Comparison of ENCODE assay signal across 16 cellular contexts in genomic region chr7:105402221-105403095, GRCh38. TPM values are rescaled to one million over a fixed set of nuclear protein-coding genes. Genes with fewer than 3 reads are reported as not detected.
DNase-seq lines count a peak whose midpoint lies in the region; ATAC-seq and TF ChIP-seq lines count a peak whose summit lies in the region.
"Had no signal": no experiment of that assay in that cellular context is flagged by ENCODE, and none has a peak within 500 bp of the region (broad histone marks: within the 10 kb centered on the region; RNA-seq: fewer than 3 reads in every experiment).

No MANE protein-coding gene starts in this region.

- ATAC-seq in activated naive CD8-positive, alpha-beta T cell treated with anti-CD3 and anti-CD28 coated beads, Interleukin-2, amount 50 U/mL, for 24 hours, result peak; percentile 54
- no peak for ATAC-seq in HG03460 (IDR thresholded peaks at IDR 0.05; ENCODE audit: unreplicated experiment)
- ATAC-seq: stimulated activated effector memory CD8-positive, alpha-beta T cell treated with anti-CD3 and anti-CD28 coated beads, Interleukin-12 subunit alpha, Interleukin-12 subunit beta, amount 100 ng/mL, for 72 hours had no signal

- H3K27ac ChIP-seq in smooth muscle cell (ENCODE audit: low read depth), result no peak overlapping the region
- H3K27ac ChIP-seq: C4-2B, coronary artery, thoracic aorta had no signal

- H4K20me1 ChIP-seq in smooth muscle cell (ENCODE audit: low read depth), result no peaks in the 10 kb centered on the region

- no peak overlapping the region for H3K4me3 Mint-ChIP-seq in activated naive CD8-positive, alpha-beta T cell treated with anti-CD3 and anti-CD28 coated beads, Interleukin-2, amount 50 U/mL, for 24 hours
- H3K4me3 Mint-ChIP-seq in activated naive CD8-positive, alpha-beta T cell treated with anti-CD3 and anti-CD28 coated beads for 36 hours, result no peak overlapping the region
- H3K4me3 Mint-ChIP-seq: activated naive CD8-positive, alpha-beta T cell; stimulated activated effector memory CD8-positive, alpha-beta T cell treated with anti-CD3 and anti-CD28 coated beads, Interleukin-12 subunit alpha, Interleukin-12 subunit beta, amount 100 ng/mL, for 72 hours had no signal

- no peaks in the 10 kb centered on the region for H3K4me1 Mint-ChIP-seq in activated naive CD8-positive, alpha-beta T cell treated with anti-CD3 and anti-CD28 coated beads, Interleukin-2, amount 50 U/mL, for 24 hours
- no peaks in the 10 kb centered on the region for H3K4me1 Mint-ChIP-seq in activated naive CD8-positive, alpha-beta T cell treated with anti-CD3 and anti-CD28 coated beads for 36 hours
- H3K4me1 Mint-ChIP-seq: stimulated activated effector memory CD8-positive, alpha-beta T cell treated with anti-CD3 and anti-CD28 coated beads, Interleukin-12 subunit alpha, Interleukin-12 subunit beta, amount 100 ng/mL, for 72 hours had no signal

- H3K36me3 ChIP-seq in smooth muscle cell (ENCODE audit: low read depth), result no peaks in the 10 kb centered on the region
- H3K36me3 ChIP-seq: thoracic aorta had no signal

- DNase-seq in activated naive CD8-positive, alpha-beta T cell treated with anti-CD3 and anti-CD28 coated beads, Interleukin-2, amount 50 U/mL, for 24 hours, result no peak
- DNase-seq in activated naive CD8-positive, alpha-beta T cell treated with anti-CD3 and anti-CD28 coated beads for 36 hours, result no peak
- DNase-seq in OCI-M1 (lab: John Stamatoyannopoulos, UW), result peak; percentile 11
- DNase-seq in fibroblast of mammary gland (ENCODE audit: low read depth), result peak; percentile 35
- no peak for DNase-seq in smooth muscle cell (lab: John Stamatoyannopoulos, UW; ENCODE audit: unreplicated experiment)
- no peak for DNase-seq in Ammon's horn (ENCODE audit: low spot score)
- no peak for DNase-seq in midbrain (lab: John Stamatoyannopoulos, UW)
- DNase-seq: Karpas-422, NCI-H1105 treated with DMSO at 0.1 percent for 48 hours, NCI-H2081 treated with DMSO at 0.1 percent for 48 hours had no signal

- H3K4me2 ChIP-seq in smooth muscle cell, result no peak overlapping the region

- no peaks in the 10 kb centered on the region for H3K36me3 Mint-ChIP-seq in activated naive CD8-positive, alpha-beta T cell treated with anti-CD3 and anti-CD28 coated beads, Interleukin-2, amount 50 U/mL, for 24 hours (ENCODE audit: low read depth)
- H3K36me3 Mint-ChIP-seq in activated naive CD8-positive, alpha-beta T cell treated with anti-CD3 and anti-CD28 coated beads for 36 hours, result no peaks in the 10 kb centered on the region
- H3K36me3 Mint-ChIP-seq: activated naive CD8-positive, alpha-beta T cell; stimulated activated effector memory CD8-positive, alpha-beta T cell treated with anti-CD3 and anti-CD28 coated beads, Interleukin-12 subunit alpha, Interleukin-12 subunit beta, amount 100 ng/mL, for 72 hours had no signal

- no peak for TF ChIP-seq CTCF in fibroblast of mammary gland (conservative IDR thresholded peaks at IDR 0.05; ENCODE audit: control insufficient read depth, insufficient read depth, low read depth, low read length)
- TF ChIP-seq CTCF in smooth muscle cell (IDR thresholded peaks at IDR 0.05; ENCODE audit: borderline replicate concordance, insufficient read depth, poor library complexity, severe bottlenecking), result no peak

- no peaks in the 10 kb centered on the region for H3K9me3 Mint-ChIP-seq in activated naive CD8-positive, alpha-beta T cell treated with anti-CD3 and anti-CD28 coated beads, Interleukin-2, amount 50 U/mL, for 24 hours
- H3K9me3 Mint-ChIP-seq in activated naive CD8-positive, alpha-beta T cell treated with anti-CD3 and anti-CD28 coated beads for 36 hours, result no peaks in the 10 kb centered on the region
- H3K9me3 Mint-ChIP-seq: stimulated activated effector memory CD8-positive, alpha-beta T cell treated with anti-CD3 and anti-CD28 coated beads, Interleukin-12 subunit alpha, Interleukin-12 subunit beta, amount 100 ng/mL, for 72 hours had no signal

- no peaks in the 10 kb centered on the region for H3K79me2 ChIP-seq in smooth muscle cell (ENCODE audit: low read depth)

- no peaks in the 10 kb centered on the region for H3K27me3 ChIP-seq in smooth muscle cell (ENCODE audit: low read depth)

- no peaks in the 10 kb centered on the region for H3K4me1 ChIP-seq in smooth muscle cell (ENCODE audit: low read depth)

- H3K9me3 ChIP-seq in smooth muscle cell (replicated peaks; ENCODE audit: low read depth), result no peaks in the 10 kb centered on the region
- H3K9me3 ChIP-seq: thoracic aorta had no signal

- H3K4me3 ChIP-seq in fibroblast of mammary gland (ENCODE audit: control insufficient read depth, low read depth, low read length) (no peak overlapping the region), smooth muscle cell (no peak overlapping the region)
- H3K4me3 ChIP-seq: coronary artery had no signal

- 96% methylated on average over 18 of the region's 18 CpGs for WGBS in smooth muscle cell (ENCODE audit: low lambda C conversion rate)

- H3F3A ChIP-seq in smooth muscle cell (ENCODE audit: low read depth), result no peaks in the 10 kb centered on the region

- no peak overlapping the region for H3K27ac Mint-ChIP-seq in activated naive CD8-positive, alpha-beta T cell treated with anti-CD3 and anti-CD28 coated beads, Interleukin-2, amount 50 U/mL, for 24 hours
- H3K27ac Mint-ChIP-seq in activated naive CD8-positive, alpha-beta T cell treated with anti-CD3 and anti-CD28 coated beads for 36 hours, result no peak overlapping the region
- H3K27ac Mint-ChIP-seq: activated naive CD8-positive, alpha-beta T cell; stimulated activated effector memory CD8-positive, alpha-beta T cell treated with anti-CD3 and anti-CD28 coated beads, Interleukin-12 subunit alpha, Interleukin-12 subunit beta, amount 100 ng/mL, for 72 hours had no signal

- H3K27me3 Mint-ChIP-seq in activated naive CD8-positive, alpha-beta T cell treated with anti-CD3 and anti-CD28 coated beads, Interleukin-2, amount 50 U/mL, for 24 hours, result no peaks in the 10 kb centered on the region
- H3K27me3 Mint-ChIP-seq in activated naive CD8-positive, alpha-beta T cell treated with anti-CD3 and anti-CD28 coated beads for 36 hours, result no peaks in the 10 kb centered on the region
- H3K27me3 Mint-ChIP-seq: activated naive CD8-positive, alpha-beta T cell had no signal

- no peak overlapping the region for H3K9ac ChIP-seq in smooth muscle cell (ENCODE audit: low read depth)

- peak overlapping the region; percentile 86 for H2AFZ ChIP-seq in smooth muscle cell (ENCODE audit: low read depth)

RNA-seq across cellular contexts. Expression of gene SRPK2, which starts 13.7 kb away (rescaled TPM):
- total RNA-seq in activated naive CD8-positive, alpha-beta T cell treated with anti-CD3 and anti-CD28 coated beads for 36 hours, result 10 to 100 TPM; 38.2 to 38.8 TPM
- total RNA-seq in smooth muscle cell, result 28.0 and 39.2 TPM in 2 replicates
- polyA plus RNA-seq in smooth muscle cell, result 21.9 and 37.5 TPM in 2 replicates

Comparison
In these comparisons a context has a peak if more than half of its experiments do, and no peak if none do; other contexts are left out.
1. DNase-seq: peak in OCI-M1 (single experiment) and fibroblast of mammary gland (single experiment); none in activated naive CD8-positive, alpha-beta T cell treated with anti-CD3 and anti-CD28 coated beads, Interleukin-2, amount 50 U/mL, for 24 hours (single experiment), activated naive CD8-positive, alpha-beta T cell treated with anti-CD3 and anti-CD28 coated beads for 36 hours (single experiment), smooth muscle cell (single experiment), Ammon's horn (single experiment) and midbrain (single experiment).